ENCODE assay signal across 8 cellular contexts in the genomic region with DNA sequence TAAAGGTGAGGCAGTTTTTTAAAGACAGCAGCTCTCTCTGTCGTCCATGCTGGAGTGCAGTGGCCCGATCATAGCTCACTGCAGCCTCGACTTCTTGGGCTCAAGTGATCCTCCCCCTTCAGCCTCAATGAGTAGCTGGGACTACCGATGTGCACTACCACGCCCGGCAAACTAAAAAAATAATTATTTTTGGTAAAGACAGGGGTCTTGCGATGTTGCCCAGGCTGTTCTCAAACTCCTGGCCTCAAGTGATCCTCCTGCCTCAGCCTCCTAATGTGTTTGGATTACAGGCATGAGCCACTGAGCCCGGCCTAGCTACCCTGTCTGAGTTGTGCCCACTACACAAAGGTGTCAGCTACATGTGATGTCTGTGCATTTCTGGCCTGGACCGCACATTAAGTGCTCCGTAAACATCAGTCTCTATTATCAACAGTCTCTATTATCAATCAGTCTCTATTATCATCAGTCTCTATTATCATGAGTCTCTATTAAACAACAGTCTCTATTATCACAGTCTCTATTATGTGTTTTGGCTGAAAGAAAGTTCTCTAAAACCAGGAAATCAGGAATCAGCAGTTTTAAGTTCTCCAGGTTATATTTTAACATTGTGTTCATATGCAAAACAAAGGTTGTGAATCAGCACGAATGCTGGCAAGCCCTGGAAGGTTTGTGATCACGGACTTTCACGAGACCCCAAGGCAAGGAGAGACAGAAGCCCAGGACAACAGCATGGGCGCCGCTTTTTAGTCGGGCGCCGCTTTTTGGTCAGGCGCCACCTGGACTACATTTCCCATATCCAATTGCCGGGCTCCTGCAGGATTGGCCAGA. TPM values are rescaled to one million over a fixed set of nuclear protein-coding genes. Genes with fewer than 3 reads are reported as not detected.
A peak's percentile ranks its signal among the peaks of the same experiment; 100 is the strongest.
DNase-seq lines count a peak whose midpoint lies in the region; ATAC-seq lines count a peak whose summit lies in the region.

No MANE protein-coding gene starts in this region.

- H3K4me3 ChIP-seq in CD8-positive, alpha-beta memory T cell (ENCODE audit: low read length) = peak overlapping the region; percentile 98
- H3K4me3 ChIP-seq in effector memory CD4-positive, alpha-beta T cell (ENCODE audit: insufficient read depth, low read depth, low read length, poor library complexity, severe bottlenecking) = peak overlapping the region; percentile 88
- H3K4me3 ChIP-seq in neuron (ENCODE audit: low read length) = peak overlapping the region; percentile 80

- no peaks in the 10 kb centered on the region for H3K36me3 ChIP-seq in CD8-positive, alpha-beta memory T cell (ENCODE audit: insufficient read depth, low read length)
- H3K36me3 ChIP-seq in effector memory CD4-positive, alpha-beta T cell (ENCODE audit: control insufficient read depth, insufficient read depth, low read length) = no peaks in the 10 kb centered on the region
- H3K36me3 ChIP-seq in neuron (ENCODE audit: insufficient read depth, low read length) = no peaks in the 10 kb centered on the region

- H2AFZ ChIP-seq in neuron (ENCODE audit: low read depth, low read length) = peak overlapping the region; percentile 99

- H3K27me3 Mint-ChIP-seq in CD8-positive, alpha-beta memory T cell = peaks cover 3 to 5% of the 10 kb centered on the region in 2 donors

- H3K4me3 Mint-ChIP-seq in CD8-positive, alpha-beta memory T cell = peak overlapping the region; percentile 85 to 97 (median 91)

- DNase-seq in CD8-positive, alpha-beta memory T cell = peak in 1 of 5 donors; percentile 3
- DNase-seq in NCI-H69 (lab: John Stamatoyannopoulos, UW) = peak; percentile 9
- no peak for DNase-seq in effector memory CD4-positive, alpha-beta T cell
- DNase-seq in stimulated activated CD4-positive, alpha-beta T cell treated with anti-CD3 and anti-CD28 coated beads, Interleukin-1b, Interleukin-23, amount 100 ng/mL, for 48 hours = no peak
- DNase-seq in effector CD4-positive, alpha-beta T cell = no peak

- POLR2A ChIA-PET in CD8-positive, alpha-beta memory T cell (lab: Charles Lee) = interaction anchor here (1.0 kb wide), 2 partner anchors 96 to 1503 kb away, joined by 3 read pairs; no protein-coding TSS in a partner anchor

- H3K36me3 Mint-ChIP-seq in CD8-positive, alpha-beta memory T cell = peaks cover 0 to 3% (median 2%) of the 10 kb centered on the region in 3 donors

- H3K9me3 ChIP-seq in CD8-positive, alpha-beta memory T cell (ENCODE audit: low read length) = no peaks in the 10 kb centered on the region
- no peaks in the 10 kb centered on the region for H3K9me3 ChIP-seq in effector memory CD4-positive, alpha-beta T cell (ENCODE audit: control insufficient read depth, low read length)
- no peaks in the 10 kb centered on the region for H3K9me3 ChIP-seq in neuron (ENCODE audit: low read length)

- no peaks in the 10 kb centered on the region for H3K27me3 ChIP-seq in CD8-positive, alpha-beta memory T cell (ENCODE audit: insufficient read depth, low read length, poor library complexity, severe bottlenecking)
- no peaks in the 10 kb centered on the region for H3K27me3 ChIP-seq in effector memory CD4-positive, alpha-beta T cell (replicated peaks; ENCODE audit: control insufficient read depth, insufficient read depth, low read length, poor library complexity, severe bottlenecking)
- no peaks in the 10 kb centered on the region for H3K27me3 ChIP-seq in neuron (ENCODE audit: insufficient read depth, low read length)

- peaks cover 12% of the 10 kb centered on the region for H3K4me1 ChIP-seq in CD8-positive, alpha-beta memory T cell (ENCODE audit: insufficient read depth, low read length)
- no peaks in the 10 kb centered on the region for H3K4me1 ChIP-seq in effector memory CD4-positive, alpha-beta T cell (ENCODE audit: control insufficient read depth, insufficient read depth, low read length, poor library complexity, severe bottlenecking)
- peaks cover 4% of the 10 kb centered on the region for H3K4me1 ChIP-seq in neuron (ENCODE audit: insufficient read depth, low read length)

- peaks cover 23 to 36% (median 28%) of the 10 kb centered on the region in 3 donors for H3K4me1 Mint-ChIP-seq in CD8-positive, alpha-beta memory T cell

- H3K27ac Mint-ChIP-seq in CD8-positive, alpha-beta memory T cell = peak overlapping the region; percentile 76 to 98 (median 94)

- CTCF ChIA-PET in CD8-positive, alpha-beta memory T cell (lab: Charles Lee) = interaction anchor here (0.8 to 2.3 kb wide), 8 partner anchors 8 to 96 kb away, joined by 3 to 12 read pairs (median 5); no protein-coding TSS in a partner anchor

- peak overlapping the region; percentile 87 for H3K27ac ChIP-seq in CD8-positive, alpha-beta memory T cell (ENCODE audit: low read depth, low read length)
- H3K27ac ChIP-seq in effector memory CD4-positive, alpha-beta T cell (ENCODE audit: insufficient read depth, low read length, poor library complexity, severe bottlenecking) = peak overlapping the region; percentile 80

- no peak for ATAC-seq in HG02642 (IDR thresholded peaks at IDR 0.05; ENCODE audit: poor library complexity, unreplicated experiment)
- no peak for ATAC-seq in HG03135 (IDR thresholded peaks at IDR 0.05; ENCODE audit: unreplicated experiment)

- no peaks in the 10 kb centered on the region for H3K9me3 Mint-ChIP-seq in CD8-positive, alpha-beta memory T cell

RNA-seq across cellular contexts. Expression of a gene that starts 0.7 kb away (rescaled TPM):
- total RNA-seq in CD8-positive, alpha-beta memory T cell = 10 to 100 TPM; 17.2 to 18.6 TPM
- 18.2 TPM for polyA plus RNA-seq in CD8-positive, alpha-beta memory T cell
